In genomic region chr11:108666373-108666772, GRCh38 we compare ENCODE assay signal across 9 cellular contexts. TPM values are rescaled to one million over a fixed set of nuclear protein-coding genes. Genes with fewer than 3 reads are reported as not detected.
DNase-seq lines count a peak whose midpoint lies in the region; ATAC-seq and TF ChIP-seq lines count a peak whose summit lies in the region.
"Had no signal": no experiment of that assay in that cellular context is flagged by ENCODE, and none has a peak within 500 bp of the region (broad histone marks: within the 10 kb centered on the region; RNA-seq: fewer than 3 reads in every experiment).

No MANE protein-coding gene starts in this region.

- H3K36me3 Mint-ChIP-seq in HFFc6 (ENCODE audit: low read depth): peaks cover 21% of the 10 kb centered on the region
- H3K36me3 Mint-ChIP-seq in activated naive CD8-positive, alpha-beta T cell treated with anti-CD3 and anti-CD28 coated beads for 36 hours: peaks cover 36% of the 10 kb centered on the region
- peaks cover 0 to 25% (median 0%) of the 10 kb centered on the region in 3 donors for H3K36me3 Mint-ChIP-seq in naive thymus-derived CD8-positive, alpha-beta T cell

- H3K27me3 ChIP-seq in DOHH2 (ENCODE audit: control insufficient read depth, low read length) (no peaks in the 10 kb centered on the region), lower lobe of right lung (ENCODE audit: low read depth) (no peaks in the 10 kb centered on the region)

- peaks cover 7% of the 10 kb centered on the region; the same call in 1 of the 2 replicates for H4K20me1 ChIP-seq in DOHH2 (ENCODE audit: control insufficient read depth, insufficient read depth, low read depth, low read length)

- peaks cover 16% of the 10 kb centered on the region for H3F3A ChIP-seq in DOHH2 (ENCODE audit: control insufficient read depth, insufficient read depth)

- ATAC-seq in naive thymus-derived CD8-positive, alpha-beta T cell: no peak
- no peak for ATAC-seq in lower lobe of right lung

- H3K4me1 ChIP-seq in DOHH2 (ENCODE audit: control insufficient read depth, low read length): peaks cover 52% of the 10 kb centered on the region
- H3K4me1 ChIP-seq in lower lobe of right lung: peaks cover 24% of the 10 kb centered on the region

- no peak overlapping the region; the same call in 1 of the 2 replicates for H3K27ac Mint-ChIP-seq in HFFc6
- H3K27ac Mint-ChIP-seq in activated naive CD8-positive, alpha-beta T cell treated with anti-CD3 and anti-CD28 coated beads for 36 hours: peak overlapping the region; percentile 4
- H3K27ac Mint-ChIP-seq in naive thymus-derived CD8-positive, alpha-beta T cell: peak overlapping the region in 8 of 10 donors; percentile 50 to 89 (median 72)

- H3K4me1 Mint-ChIP-seq in HFFc6 (ENCODE audit: low read depth): peaks cover 53% of the 10 kb centered on the region
- peaks cover 41% of the 10 kb centered on the region for H3K4me1 Mint-ChIP-seq in activated naive CD8-positive, alpha-beta T cell treated with anti-CD3 and anti-CD28 coated beads for 36 hours
- H3K4me1 Mint-ChIP-seq in naive thymus-derived CD8-positive, alpha-beta T cell: peaks cover 34 to 61% (median 57%) of the 10 kb centered on the region in 4 donors

- intact Hi-C loops in lower lobe of right lung (cut with DNase I): no loop called here

- DNase-seq in HFFc6: no peak
- no peak for DNase-seq in activated naive CD8-positive, alpha-beta T cell treated with anti-CD3 and anti-CD28 coated beads for 36 hours
- no peak for DNase-seq in naive thymus-derived CD8-positive, alpha-beta T cell
- no peak for DNase-seq in midbrain (lab: John Stamatoyannopoulos, UW)
- no peak for DNase-seq in stimulated activated CD4-positive, alpha-beta T cell treated with anti-CD3 and anti-CD28 coated beads, Interleukin-4, amount 100 ng/mL, for 4 hours
- no peak for DNase-seq in HuH-7 (ENCODE audit: low spot score)
- no peak for DNase-seq in lower lobe of right lung
- DNase-seq: activated CD4-positive, alpha-beta T cell treated with anti-CD3 and anti-CD28 coated beads, Interleukin-2, amount 50 U/mL, for 4 hours had no signal

- peak overlapping the region; percentile 92 for H3K4me3 ChIP-seq in DOHH2 (ENCODE audit: low read length)
- H3K4me3 ChIP-seq in lower lobe of right lung: no peak overlapping the region

- H3K27ac ChIP-seq in DOHH2 (ENCODE audit: low read depth, low read length) (no peak overlapping the region), lower lobe of right lung (no peak overlapping the region)

- H3K9me3 ChIP-seq in DOHH2 (ENCODE audit: control insufficient read depth, insufficient read depth, low read length) (no peaks in the 10 kb centered on the region), lower lobe of right lung (no peaks in the 10 kb centered on the region)

- H3K79me2 ChIP-seq in DOHH2 (ENCODE audit: control insufficient read depth, low read length): peaks cover 65% of the 10 kb centered on the region

- peak overlapping the region; percentile 98 for H3K4me2 ChIP-seq in DOHH2 (ENCODE audit: low read length)

- peaks cover 36% of the 10 kb centered on the region for H3K36me3 ChIP-seq in DOHH2 (ENCODE audit: control insufficient read depth, low read length)
- H3K36me3 ChIP-seq in lower lobe of right lung: no peaks in the 10 kb centered on the region

- TF ChIP-seq CTCF in DOHH2 (IDR thresholded peaks at IDR 0.05; ENCODE audit: low read depth, low read length, poor library complexity, severe bottlenecking): no peak
- TF ChIP-seq CTCF in HFFc6 (IDR thresholded peaks at IDR 0.05): no peak; the same call in 1 of the 2 replicates
- no peak for TF ChIP-seq CTCF in lower lobe of right lung (IDR thresholded peaks at IDR 0.05)

- POLR2A ChIA-PET in naive thymus-derived CD8-positive, alpha-beta T cell (lab: Charles Lee): interaction anchor here (1.7 kb wide), 1 partner anchor 168 kb away, joined by 3 read pairs; the partner anchor contains the start of gene POGLUT3

- H3K27me3 Mint-ChIP-seq in HFFc6 (ENCODE audit: insufficient read depth): no peaks in the 10 kb centered on the region; the same call in 1 of the 2 replicates
- no peaks in the 10 kb centered on the region for H3K27me3 Mint-ChIP-seq in activated naive CD8-positive, alpha-beta T cell treated with anti-CD3 and anti-CD28 coated beads for 36 hours
- H3K27me3 Mint-ChIP-seq in naive thymus-derived CD8-positive, alpha-beta T cell: no peaks in the 10 kb centered on the region

- H3K9me3 Mint-ChIP-seq in HFFc6: no peaks in the 10 kb centered on the region
- H3K9me3 Mint-ChIP-seq in activated naive CD8-positive, alpha-beta T cell treated with anti-CD3 and anti-CD28 coated beads for 36 hours: no peaks in the 10 kb centered on the region
- H3K9me3 Mint-ChIP-seq in naive thymus-derived CD8-positive, alpha-beta T cell: peaks cover 0 to 2% (median 0%) of the 10 kb centered on the region in 9 donors

- H3K9me2 ChIP-seq in DOHH2 (replicated peaks; ENCODE audit: control insufficient read depth, low read length): no peaks in the 10 kb centered on the region

- peak overlapping the region; percentile 100 for H3K4me3 Mint-ChIP-seq in HFFc6
- peak overlapping the region; percentile 100 for H3K4me3 Mint-ChIP-seq in activated naive CD8-positive, alpha-beta T cell treated with anti-CD3 and anti-CD28 coated beads for 36 hours
- H3K4me3 Mint-ChIP-seq in naive thymus-derived CD8-positive, alpha-beta T cell: peak overlapping the region; percentile 93 to 100 (median 100)

RNA-seq across cellular contexts. Expression of gene DDX10, which starts 1.5 kb away (rescaled TPM):
- 10 to 100 TPM; 24.5 to 45.5 (median 33.5) TPM for total RNA-seq in HFFc6 (2021; fragmentation: NEBNext Ultra II Directional; extraction: Animal tissue kit (Norgen Biotek cat#: 25700))
- 10 to 100 TPM; 55.7 to 56.0 TPM for total RNA-seq in activated naive CD8-positive, alpha-beta T cell treated with anti-CD3 and anti-CD28 coated beads for 36 hours
- total RNA-seq in naive thymus-derived CD8-positive, alpha-beta T cell: 10 to 100 TPM; 21.1 to 26.3 TPM
- polyA plus RNA-seq in naive thymus-derived CD8-positive, alpha-beta T cell: 10 to 100 TPM; 13.1 to 15.9 (median 15.2) TPM
- 21.1 TPM for total RNA-seq in lower lobe of right lung
